In genomic region chr22:24284747-24285203, GRCh38 we compare ENCODE assay signal across 1 cellular context.
A peak's percentile ranks its signal among the peaks of the same experiment; 100 is the strongest.
TF ChIP-seq lines count a peak whose summit lies in the region.

No MANE protein-coding gene starts in this region.

TF ChIP-seq in IMR-90, 13 proteins besides CTCF, POLR2A, EP300 and RAD21:
- TF ChIP-seq MAZ (IDR thresholded peaks at IDR 0.05; ENCODE audit: borderline replicate concordance, low read depth, low read length) (no peak), FOS (IDR thresholded peaks at IDR 0.05; ENCODE audit: low read depth, low read length) (peak; percentile 30; the same call in 1 of the 2 replicates)
TF ChIP-seq in IMR-90: peak in this region for 1.
